8 cellular contexts compared by ENCODE assay signal in the genomic region with DNA sequence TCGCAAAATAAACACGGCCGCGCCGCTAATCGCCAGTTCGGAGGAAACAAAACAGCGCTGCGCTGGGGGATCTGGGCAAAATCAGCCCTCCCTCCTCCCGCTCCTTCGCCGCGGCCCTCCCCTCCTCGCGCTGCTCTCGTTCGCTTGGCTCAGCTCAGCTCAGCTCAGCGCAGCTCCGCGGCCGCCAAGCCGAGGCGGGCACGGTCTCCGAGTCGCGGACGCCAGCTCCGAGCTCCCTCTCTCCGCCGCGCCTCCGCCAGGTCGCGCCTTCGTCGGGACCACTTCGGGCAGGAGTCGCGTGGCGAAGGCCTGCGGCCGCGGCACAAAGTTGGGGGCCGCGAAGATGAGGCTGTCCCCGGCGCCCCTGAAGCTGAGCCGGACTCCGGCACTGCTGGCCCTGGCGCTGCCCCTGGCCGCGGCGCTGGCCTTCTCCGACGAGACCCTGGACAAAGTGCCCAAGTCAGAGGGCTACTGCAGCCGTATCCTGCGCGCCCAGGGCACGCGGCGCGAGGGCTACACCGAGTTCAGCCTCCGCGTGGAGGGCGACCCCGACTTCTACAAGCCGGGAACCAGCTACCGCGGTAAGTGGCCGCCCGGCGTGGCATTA. TPM values are rescaled to one million over a fixed set of nuclear protein-coding genes. Genes with fewer than 3 reads are reported as not detected.
A peak's percentile ranks its signal among the peaks of the same experiment; 100 is the strongest.
DNase-seq lines count a peak whose midpoint lies in the region; ATAC-seq and TF ChIP-seq lines count a peak whose summit lies in the region.

A gene (plus strand): TSS at position 162 of the 607 bp plus-strand sequence. CDS start 182 bp downstream, at position 344.

- no peak within 1 kb of the TSS for H3K27ac ChIP-seq in adipose tissue (ENCODE audit: low read depth, low read length)
- H3K27ac ChIP-seq in gastrocnemius medialis = no peak within 1 kb of the TSS

- no peak for TF ChIP-seq CTCF in gastrocnemius medialis (IDR thresholded peaks at IDR 0.05 in 4 of 5, conservative IDR thresholded peaks at IDR 0.05 in 1 of 5)

- in situ Hi-C loops in gastrocnemius medialis (cut with MboI; ENCODE audit: low sequenced_read_pairs in 4 of 4) = loop anchor here in 1 of 4 donors (25.0 kb wide), 1 partner anchor 275 kb away; no protein-coding TSS in a partner anchor

- no peaks in the 10 kb centered on the region for H3K36me3 ChIP-seq in gastrocnemius medialis

- intact Hi-C loops in gastrocnemius medialis (cut with DNase I; ENCODE audit: low total_unique reads) = no loop called here

- no peaks in the 10 kb centered on the region for H3K9me3 ChIP-seq in gastrocnemius medialis

- ATAC-seq in gastrocnemius medialis (no peak), HG02981 (IDR thresholded peaks at IDR 0.05; ENCODE audit: unreplicated experiment) (no peak)

- WGBS in adipose tissue, 3 donors = 0 to 1% (median 1%) methylated on average over 67 to 74 of the region's 74 CpGs

- DNase-seq in AG08395 (ENCODE audit: low spot score) (peak; percentile 30), NCI-H748 treated with DMSO at 0.1 percent for 48 hours (lab: John Stamatoyannopoulos, UW) (peak; percentile 9), hypothalamus (lab: John Stamatoyannopoulos, UW) (peak in 32 of 51 donors; percentile 21 to 72 (median 54)), gastrocnemius medialis (no peak), SIG-M5 treated with dmso at 0.1 percent for 504 hours (lab: John Stamatoyannopoulos, UW; ENCODE audit: unreplicated experiment) (no peak), hepatic stellate cell (ENCODE audit: low spot score) (no peak)

- peaks cover 41 to 58% (median 44%) of the 10 kb centered on the region in 3 donors for H3K27me3 ChIP-seq in gastrocnemius medialis

- TF ChIP-seq POLR2A in gastrocnemius medialis (IDR thresholded peaks at IDR 0.05) = no peak

- peaks cover 0 to 3% of the 10 kb centered on the region in 2 donors for H3K4me1 ChIP-seq in gastrocnemius medialis

- peak within 1 kb of the TSS in 3 of 4 donors; percentile 18 to 28 (median 25) for H3K4me3 ChIP-seq in gastrocnemius medialis

RNA-seq across cellular contexts. Expression of the gene that starts here (rescaled TPM):
- 100 to 1,000 TPM in 1 of 3 donors, 10 to 100 TPM in 1, 1 to 10 TPM in 1; 8.1 to 101 (median 28.3) TPM for polyA plus RNA-seq in adipose tissue
- total RNA-seq in gastrocnemius medialis = 1 to 10 TPM in 1 of 4 donors, under 1 TPM in 3; 0.10 to 1.6 (median 0.36) TPM

Comparison
In these comparisons a context has a peak if more than half of its experiments do, and no peak if none do; other contexts are left out.
1. DNase-seq: peak in AG08395 (single experiment), NCI-H748 treated with DMSO at 0.1 percent for 48 hours (single experiment) and hypothalamus (32 of 51); none in gastrocnemius medialis (0 of 2), SIG-M5 treated with dmso at 0.1 percent for 504 hours (single experiment) and hepatic stellate cell (single experiment).